In the genomic region with DNA sequence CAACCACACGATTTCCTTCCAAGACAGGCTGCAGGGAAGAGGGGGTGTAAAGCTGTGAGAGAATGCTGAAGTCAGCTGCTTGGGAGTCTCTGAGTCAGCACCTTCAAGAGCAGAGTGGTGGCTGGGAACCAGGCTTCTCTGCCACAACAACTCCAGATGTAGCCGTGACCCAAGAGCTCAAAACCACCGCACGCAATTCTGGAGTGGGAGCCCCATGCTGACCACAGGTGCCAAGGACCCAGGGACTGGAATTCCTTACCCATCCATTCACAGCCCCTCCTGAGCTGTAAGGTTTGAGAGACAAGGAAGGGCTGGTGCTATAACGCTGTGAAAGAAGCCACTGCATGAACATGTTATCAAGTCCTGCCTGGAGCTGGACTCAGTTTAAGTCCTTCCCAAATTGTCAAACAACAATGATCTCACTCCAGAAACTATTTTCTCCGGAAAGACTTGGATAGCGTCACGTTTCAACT, we compare ENCODE assay signal across 10 cellular contexts.
DNase-seq lines count a peak whose midpoint lies in the region; ATAC-seq and TF ChIP-seq lines count a peak whose summit lies in the region.
"Had no signal": no experiment of that assay in that cellular context is flagged by ENCODE, and none has a peak within 500 bp of the region (broad histone marks: within the 10 kb centered on the region; RNA-seq: fewer than 3 reads in every experiment).

No MANE protein-coding gene starts in this region.

- TF ChIP-seq POLR2A in Peyer's patch (IDR thresholded peaks at IDR 0.05): no peak

- no peaks in the 10 kb centered on the region for H3K9me3 Mint-ChIP-seq in osteocyte (ENCODE audit: unreplicated experiment)
- H3K9me3 Mint-ChIP-seq: IgD-negative memory B cell; stimulated activated naive CD8-positive, alpha-beta T cell treated with anti-CD3 and anti-CD28 coated beads, Interleukin-15, Interleukin-2, amounts not matched to agents 100 ng/mL and 50 ng/mL, for 24 hours had no signal

- peaks cover 60% of the 10 kb centered on the region for H3K4me1 Mint-ChIP-seq in osteocyte (ENCODE audit: unreplicated experiment)
- H3K4me1 Mint-ChIP-seq: IgD-negative memory B cell had no signal

- H3K4me3 ChIP-seq in Peyer's patch: no peak overlapping the region
- H3K4me3 ChIP-seq in BE2C (ENCODE audit: low read depth, low read length): no peak overlapping the region

- H3K4me1 ChIP-seq in Peyer's patch (peaks cover 0 to 9% (median 0%) of the 10 kb centered on the region in 4 donors), BE2C (peaks cover 9% of the 10 kb centered on the region)

- peak overlapping the region in 3 of 4 donors; percentile 26 to 68 (median 66) for H3K27ac ChIP-seq in Peyer's patch

- peaks cover 27% of the 10 kb centered on the region for H3K36me3 Mint-ChIP-seq in osteocyte (ENCODE audit: unreplicated experiment)
- H3K36me3 Mint-ChIP-seq: IgD-negative memory B cell had no signal

- DNase-seq in AG20443 (ENCODE audit: low spot score) (peak; percentile 93), Peyer's patch (no peak), fibroblast of gingiva (ENCODE audit: low read depth) (peak; percentile 92), osteocyte (ENCODE audit: extremely low spot score, unreplicated experiment) (peak; percentile 89), GM19240 (ENCODE audit: insufficient read length, low spot score) (no peak), BE2C (no peak), SKM-1 treated with dmso at 0.1 percent for 144 hours (lab: John Stamatoyannopoulos, UW; ENCODE audit: unreplicated experiment) (no peak)

- no peak for TF ChIP-seq CTCF in Peyer's patch (IDR thresholded peaks at IDR 0.05)
- TF ChIP-seq CTCF in osteocyte (IDR thresholded peaks at IDR 0.05): no peak
- no peak for TF ChIP-seq CTCF in BE2C (IDR thresholded peaks at IDR 0.05; ENCODE audit: low read depth, low read length)

- H3K27me3 ChIP-seq in Peyer's patch (no peaks in the 10 kb centered on the region), BE2C (no peaks in the 10 kb centered on the region)

- ATAC-seq in HG02763 (IDR thresholded peaks at IDR 0.05; ENCODE audit: unreplicated experiment): no peak

- H3K27ac Mint-ChIP-seq in osteocyte (ENCODE audit: unreplicated experiment): peak overlapping the region; percentile 97
- H3K27ac Mint-ChIP-seq: IgD-negative memory B cell; stimulated activated naive CD8-positive, alpha-beta T cell treated with anti-CD3 and anti-CD28 coated beads, Interleukin-15, Interleukin-2, amounts not matched to agents 100 ng/mL and 50 ng/mL, for 24 hours had no signal

- H3K4me3 Mint-ChIP-seq in osteocyte (ENCODE audit: unreplicated experiment): peak overlapping the region; percentile 33
- H3K4me3 Mint-ChIP-seq: IgD-negative memory B cell; stimulated activated naive CD8-positive, alpha-beta T cell treated with anti-CD3 and anti-CD28 coated beads, Interleukin-15, Interleukin-2, amounts not matched to agents 100 ng/mL and 50 ng/mL, for 24 hours had no signal

- H3K36me3 ChIP-seq in Peyer's patch (peaks cover 0 to 11% (median 0%) of the 10 kb centered on the region in 3 donors), BE2C (peaks cover 10% of the 10 kb centered on the region)

- no peaks in the 10 kb centered on the region for H3K27me3 Mint-ChIP-seq in osteocyte (ENCODE audit: unreplicated experiment)

- no peaks in the 10 kb centered on the region for H3K9me3 ChIP-seq in Peyer's patch
- no peaks in the 10 kb centered on the region for H3K9me3 ChIP-seq in BE2C

Comparison
In these comparisons a context has a peak if more than half of its experiments do, and no peak if none do; other contexts are left out.
1. DNase-seq: peak in AG20443 (single experiment), fibroblast of gingiva (single experiment) and osteocyte (single experiment); none in Peyer's patch (0 of 3), GM19240 (single experiment), BE2C (single experiment) and SKM-1 treated with dmso at 0.1 percent for 144 hours (single experiment).